ENCODE assay signal across 8 cellular contexts in genomic region chr18:53862921-53863320, GRCh38.
"Had no signal": no experiment of that assay in that cellular context is flagged by ENCODE, and none has a peak within 500 bp of the region (broad histone marks: within the 10 kb centered on the region; RNA-seq: fewer than 3 reads in every experiment).

No MANE protein-coding gene starts in this region.

- H3K4me3 ChIP-seq: GM23248, HAP-1 had no signal

- H3K27ac ChIP-seq: GM23248, HL-60 had no signal

- H3K36me3 ChIP-seq: HAP-1 had no signal

- DNase-seq: GM23248, GOT3, H7, HFFc6, IMR-90 had no signal

- H3K4me1 ChIP-seq: HAP-1 had no signal

- ATAC-seq: HCT116 had no signal

- H3K9me3 ChIP-seq: HAP-1 had no signal
